Comparison of ENCODE assay signal across 8 cellular contexts in the genomic region with DNA sequence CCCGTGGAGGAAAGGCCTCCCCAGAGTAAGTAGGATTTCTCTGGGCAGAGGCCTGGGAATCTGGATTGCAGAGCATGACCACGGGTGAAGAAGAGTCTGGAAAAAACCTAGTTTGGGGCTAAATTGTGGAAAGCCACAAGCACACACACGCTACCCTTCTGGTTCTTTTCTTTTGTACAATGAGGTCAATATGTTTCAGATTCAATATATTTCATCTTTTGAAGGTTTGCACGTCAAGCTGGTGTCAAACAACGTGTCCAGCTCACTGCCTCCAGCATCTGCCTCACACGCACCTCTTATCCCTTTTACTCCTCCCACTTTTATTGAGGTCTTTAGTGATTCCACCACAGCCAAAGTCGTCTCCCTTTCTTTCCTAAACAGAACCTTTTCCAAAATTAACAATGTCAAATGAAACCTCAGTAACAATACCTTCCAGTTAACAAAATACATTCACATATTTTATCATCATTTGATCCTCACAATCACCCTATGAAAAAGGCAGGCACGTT. TPM values are rescaled to one million over a fixed set of nuclear protein-coding genes. Genes with fewer than 3 reads are reported as not detected.
DNase-seq lines count a peak whose midpoint lies in the region; ATAC-seq, FAIRE-seq and TF ChIP-seq lines count a peak whose summit lies in the region.

No MANE protein-coding gene starts in this region.

- H2AFZ ChIP-seq in endothelial cell of umbilical vein (ENCODE audit: low read depth, low read length) = peak overlapping the region; percentile 97

- no peaks in the 10 kb centered on the region for H4K20me1 ChIP-seq in endothelial cell of umbilical vein (replicated peaks; ENCODE audit: control insufficient read depth, extremely low read depth, insufficient read depth, low read length)

- peaks cover 35% of the 10 kb centered on the region for H3K79me2 ChIP-seq in endothelial cell of umbilical vein (ENCODE audit: control insufficient read depth, insufficient read depth, low read length)

- intact Hi-C loops in left ventricle myocardium superior (cut with micrococcal nuclease) (no loop called here), endothelial cell of umbilical vein (cut with micrococcal nuclease) (loop anchor here (1.0 to 2.0 kb wide), 8 partner anchors 43 to 1573 kb away; no protein-coding TSS in a partner anchor), prostate gland (cut with DNase I) (loop anchor here (2.0 kb wide), 1 partner anchor 71 kb away; a partner anchor contains a TSS)

- POLR2A ChIA-PET in endothelial cell of umbilical vein (lab: Charles Lee) = interaction anchor here (0.9 kb wide), 1 partner anchor 40 kb away, joined by 4 read pairs; no protein-coding TSS in a partner anchor

- peak overlapping the region; percentile 54 for H3K9ac ChIP-seq in endothelial cell of umbilical vein (replicated peaks; ENCODE audit: extremely low read depth, insufficient read depth, low read length)

- H3K36me3 ChIP-seq in cardiac muscle cell (no peaks in the 10 kb centered on the region), MG63 (no peaks in the 10 kb centered on the region), endothelial cell of umbilical vein (ENCODE audit: control insufficient read depth in 2 of 2, extremely low read depth in 1 of 2, insufficient read depth in 2 of 2, low read length in 2 of 2) (no peaks in the 10 kb centered on the region), prostate gland (no peaks in the 10 kb centered on the region)

- H3K27me3 ChIP-seq in cardiac muscle cell = no peaks in the 10 kb centered on the region
- no peaks in the 10 kb centered on the region for H3K27me3 ChIP-seq in MG63
- no peaks in the 10 kb centered on the region for H3K27me3 ChIP-seq in endothelial cell of umbilical vein (ENCODE audit: control insufficient read depth in 2 of 2, insufficient read depth in 2 of 2, low read length in 2 of 2)
- H3K27me3 ChIP-seq in prostate gland (replicated peaks; ENCODE audit: insufficient read depth) = no peaks in the 10 kb centered on the region

- no peak for ATAC-seq in left ventricle myocardium superior
- no peak for ATAC-seq in HG03108 (IDR thresholded peaks at IDR 0.05; ENCODE audit: unreplicated experiment)

- peak overlapping the region; percentile 97 for H3K4me3 ChIP-seq in cardiac muscle cell
- peak overlapping the region; percentile 83 for H3K4me3 ChIP-seq in MG63
- H3K4me3 ChIP-seq in endothelial cell of umbilical vein (replicated peaks in 1 of 3; ENCODE audit: insufficient read depth in 1 of 3, low read depth in 1 of 3, low read length in 3 of 3) = peak overlapping the region; percentile 83 to 96 (median 89)
- peak overlapping the region; percentile 55 to 75 for H3K4me3 ChIP-seq in prostate gland

- no peaks in the 10 kb centered on the region for H3K9me1 ChIP-seq in endothelial cell of umbilical vein (replicated peaks; ENCODE audit: control insufficient read depth, extremely low read depth, insufficient read depth, low read length)

- no peaks in the 10 kb centered on the region for H3K9me3 ChIP-seq in cardiac muscle cell (ENCODE audit: low read depth)
- H3K9me3 ChIP-seq in MG63 = no peaks in the 10 kb centered on the region
- H3K9me3 ChIP-seq in endothelial cell of umbilical vein (replicated peaks; ENCODE audit: control insufficient read depth, insufficient read depth, low read length) = no peaks in the 10 kb centered on the region
- H3K9me3 ChIP-seq in prostate gland = no peaks in the 10 kb centered on the region

- BruUV-seq in endothelial cell of umbilical vein (replicated peaks; lab: Mats Ljungman, UMichigan) = no TSS peak

- no peak for FAIRE-seq in endothelial cell of umbilical vein (lab: Jason Lieb, UNC)

- CTCF ChIA-PET in endothelial cell of umbilical vein (lab: Charles Lee) = interaction anchor here (1.0 to 4.0 kb wide), 5 partner anchors 43 to 192 kb away, joined by 3 to 22 read pairs (median 4); no protein-coding TSS in a partner anchor

- peaks cover 6% of the 10 kb centered on the region for H3K4me1 ChIP-seq in cardiac muscle cell (ENCODE audit: low read depth)
- peaks cover 10% of the 10 kb centered on the region for H3K4me1 ChIP-seq in endothelial cell of umbilical vein (ENCODE audit: control insufficient read depth, extremely low read depth, insufficient read depth, low read length)
- no peaks in the 10 kb centered on the region for H3K4me1 ChIP-seq in prostate gland (replicated peaks)

- no peak for TF ChIP-seq POLR2A in endothelial cell of umbilical vein (IDR thresholded peaks at IDR 0.05; ENCODE audit: low read depth, low read length)
- no peak for TF ChIP-seq POLR2A in prostate gland (IDR thresholded peaks at IDR 0.05)

- dilution Hi-C loops in endothelial cell of umbilical vein (cut with MboI; ENCODE audit: extremely low pct_ligation_motif_present, low sequenced_read_pairs) = no loop called here

- TF ChIP-seq CTCF in cardiac muscle cell (IDR thresholded peaks at IDR 0.05; ENCODE audit: low read depth, low read length) (no peak), endothelial cell of umbilical vein (IDR thresholded peaks at IDR 0.05; ENCODE audit: extremely low read depth in 1 of 2, insufficient read depth in 1 of 2, low read depth in 1 of 2, low read length in 2 of 2) (no peak), prostate gland (IDR thresholded peaks at IDR 0.05) (no peak)

- WGBS in prostate gland = 26% methylated on average over 8 of the region's 8 CpGs

- no peak for DNase-seq in cardiac muscle cell (ENCODE audit: low read depth in 1 of 2, low spot score in 1 of 2)
- DNase-seq in left ventricle myocardium superior = no peak
- DNase-seq in MG63 = no peak
- DNase-seq in endothelial cell of umbilical vein (ENCODE audit: low read depth, low spot score) = no peak
- DNase-seq in prostate gland (ENCODE audit: low spot score) = no peak
- no peak for DNase-seq in A172 (ENCODE audit: low spot score)
- no peak for DNase-seq in SKM-1 treated with dmso at 0.1 percent for 144 hours (lab: John Stamatoyannopoulos, UW; ENCODE audit: unreplicated experiment)

- peak overlapping the region; percentile 61 for H3K27ac ChIP-seq in cardiac muscle cell
- H3K27ac ChIP-seq in endothelial cell of umbilical vein (ENCODE audit: insufficient read depth, low read depth, low read length) = peak overlapping the region; percentile 90
- H3K27ac ChIP-seq in prostate gland = peak overlapping the region; percentile 63 to 80

- H3K4me2 ChIP-seq in endothelial cell of umbilical vein (ENCODE audit: insufficient read depth, low read length) = peak overlapping the region; percentile 98

TF ChIP-seq in endothelial cell of umbilical vein, 7 proteins besides CTCF, POLR2A, EP300 and RAD21:
- no peak for TF ChIP-seq GATA2 (IDR thresholded peaks at IDR 0.05; ENCODE audit: insufficient read depth, insufficient read length, low read depth, low read length)
- TF ChIP-seq MYC (IDR thresholded peaks at IDR 0.05; ENCODE audit: low read depth, low read length) = no peak

RNA-seq across cellular contexts. Expression of a gene that starts 0.8 kb away (rescaled TPM):
- total RNA-seq in cardiac muscle cell (9.6 and 24.0 TPM in 2 replicates), left ventricle myocardium superior (91.8 TPM), endothelial cell of umbilical vein (84.8 and 87.7 TPM in 2 replicates), prostate gland (100 to 1,000 TPM in 1 of 2 donors, 10 to 100 TPM in 1; 11.9 to 105 TPM)
- polyA plus RNA-seq in cardiac muscle cell (11.0 and 19.1 TPM in 2 replicates), endothelial cell of umbilical vein (19.2 and 26.5 TPM in 2 replicates)
- total RNA-seq in MG63 (2014; rRNA removed; shearing (Covaris generic); ENCODE audit: low replicate concordance) = 33.3 and 63.9 TPM in 2 replicates
- 34.7 and 35.5 TPM in 2 replicates for polyA plus RNA-seq in endothelial cell of umbilical vein (2011; cell fraction: cytosol; rRNA removed)
- polyA plus RNA-seq in endothelial cell of umbilical vein (2011; cell fraction: nucleus; rRNA removed) = 191 and 235 TPM in 2 replicates
- polyA plus RNA-seq in endothelial cell of umbilical vein (2012) = 57.9 and 112 TPM in 2 replicates
- polyA minus RNA-seq in endothelial cell of umbilical vein = 98.9 and 116 TPM in 2 replicates
- 12.1 TPM for polyA minus RNA-seq in endothelial cell of umbilical vein (2011; cell fraction: cytosol; rRNA and poly(A)+ RNA removed)
- polyA minus RNA-seq in endothelial cell of umbilical vein (2011; cell fraction: nucleus; rRNA and poly(A)+ RNA removed) = 144 and 216 TPM in 2 replicates
- total RNA-seq in A172 (2014; rRNA removed; shearing (Covaris generic)) = 17.5 and 18.3 TPM in 2 replicates
